23 cellular contexts compared by ENCODE assay signal in genomic region chr10:114839901-114840300, GRCh38.
"Had no signal": no experiment of that assay in that cellular context is flagged by ENCODE, and none has a peak within 500 bp of the region (broad histone marks: within the 10 kb centered on the region; RNA-seq: fewer than 3 reads in every experiment).

No MANE protein-coding gene starts in this region.

- DNase-seq: effector CD4-positive, alpha-beta T cell; glutamatergic neuron; islet precursor cell; left cardiac atrium; left ventricle myocardium inferior; lower lobe of right lung; midbrain; nucleus accumbens; pancreas; right cardiac atrium; small intestine; stimulated activated CD4-positive, alpha-beta T cell treated with anti-CD3 and anti-CD28 coated beads, Interleukin-12 subunit alpha, Interleukin-12 subunit beta, amount 100 ng/mL, for 4 hours; stimulated activated naive CD8-positive, alpha-beta T cell treated with anti-CD3 and anti-CD28 coated beads, Interleukin-15, Interleukin-2, amounts not matched to agents 100 U/mL and 50 U/mL, for 24 hours; thyroid gland had no signal

- H3K27ac ChIP-seq: coronary artery, esophagus muscularis mucosa, gastroesophageal sphincter, left ventricle myocardium inferior, lower lobe of right lung, neural progenitor cell, pancreas, suprapubic skin, thyroid gland had no signal

- H3K27me3 Mint-ChIP-seq: memory B cell; natural killer cell treated with Interleukin-12 subunit alpha and Interleukin-12 subunit beta and Interleukin-15 and Interleukin-18, amount 100 ng/mL, for 72 hours; progenitor cell of endocrine pancreas; type B pancreatic cell had no signal

- H3K4me1 ChIP-seq: esophagus muscularis mucosa, gastroesophageal sphincter, left ventricle myocardium inferior, lower lobe of right lung, neural progenitor cell, pancreas, thyroid gland had no signal

- H3K4me1 Mint-ChIP-seq: memory B cell, neural progenitor cell had no signal

- H3K9ac ChIP-seq: neural progenitor cell had no signal

- H3K9me3 Mint-ChIP-seq: memory B cell; natural killer cell treated with Interleukin-12 subunit alpha and Interleukin-12 subunit beta and Interleukin-15 and Interleukin-18, amount 100 ng/mL, for 72 hours; neural progenitor cell had no signal

- H3K9me3 ChIP-seq: esophagus muscularis mucosa, gastroesophageal sphincter, left ventricle myocardium inferior, lower lobe of right lung, pancreas, suprapubic skin, thyroid gland had no signal

- H3K27ac Mint-ChIP-seq: natural killer cell treated with Interleukin-12 subunit alpha and Interleukin-12 subunit beta and Interleukin-15 and Interleukin-18, amount 100 ng/mL, for 72 hours; neural progenitor cell; progenitor cell of endocrine pancreas; type B pancreatic cell had no signal

- H3K4me2 ChIP-seq: neural progenitor cell had no signal

- H3K27me3 ChIP-seq: esophagus muscularis mucosa, gastroesophageal sphincter, neural progenitor cell, pancreas, suprapubic skin, thyroid gland had no signal

- H2AFZ ChIP-seq: neural progenitor cell had no signal

- ATAC-seq: gastroesophageal sphincter; left cardiac atrium; lower lobe of right lung; natural killer cell treated with Interleukin-12 subunit alpha and Interleukin-12 subunit beta and Interleukin-15 and Interleukin-18, amount 100 ng/mL, for 72 hours; pancreas; right cardiac atrium; stimulated activated naive CD8-positive, alpha-beta T cell treated with anti-CD3 and anti-CD28 coated beads, Interleukin-15, Interleukin-2, amounts not matched to agents 100 U/mL and 50 U/mL, for 24 hours had no signal

- H3K4me3 Mint-ChIP-seq: memory B cell; natural killer cell treated with Interleukin-12 subunit alpha and Interleukin-12 subunit beta and Interleukin-15 and Interleukin-18, amount 100 ng/mL, for 72 hours; neural progenitor cell; type B pancreatic cell had no signal

- H3K4me3 ChIP-seq: coronary artery, esophagus muscularis mucosa, gastroesophageal sphincter, left ventricle myocardium inferior, lower lobe of right lung, neural progenitor cell, pancreas, suprapubic skin, thyroid gland had no signal
